Comparison of ENCODE assay signal across 20 cellular contexts in the genomic region with DNA sequence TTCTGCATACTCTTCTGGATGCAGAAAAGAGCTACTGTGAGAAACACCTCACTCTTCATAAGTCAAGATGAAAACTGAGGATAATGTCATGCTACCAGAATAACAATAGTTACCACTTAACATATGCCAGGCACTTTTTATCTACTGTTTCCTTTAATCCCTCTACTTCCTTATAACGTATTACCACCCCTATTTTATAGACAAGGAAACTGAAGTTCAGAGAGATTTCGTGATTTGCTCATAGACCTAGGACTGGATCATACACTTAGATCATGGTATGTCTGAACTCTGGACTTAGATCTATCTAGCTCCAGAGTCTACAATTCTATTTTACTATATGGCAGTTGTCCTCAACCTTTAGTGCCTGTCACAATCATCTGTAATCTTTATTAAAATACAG.
"Had no signal": no experiment of that assay in that cellular context is flagged by ENCODE, and none has a peak within 500 bp of the region (broad histone marks: within the 10 kb centered on the region; RNA-seq: fewer than 3 reads in every experiment).

No MANE protein-coding gene starts in this region.

- H3K4me3 ChIP-seq: adrenal gland, right atrium auricular region, skin epidermis had no signal

- H3K27me3 ChIP-seq: adrenal gland, foreskin keratinocyte, right atrium auricular region had no signal

- H3K27ac Mint-ChIP-seq: activated CD4-positive, alpha-beta memory T cell treated with anti-CD3 and anti-CD28 coated beads for 36 hours; activated CD8-positive, alpha-beta memory T cell treated with anti-CD3 and anti-CD28 coated beads, Interleukin-2, amount 10 ng/mL, durations not matched to agents 7 days and 5 days; activated naive CD4-positive, alpha-beta T cell treated with anti-CD3 and anti-CD28 coated beads, Interleukin-2, amount 50 U/mL, for 24 hours; natural killer cell treated with Interleukin-12 subunit alpha and Interleukin-12 subunit beta and Interleukin-15 and Interleukin-18, amount 100 ng/mL, for 72 hours; T-helper 2 cell treated with Interferon-gamma antibody and Interleukin-4, amounts not matched to agents 5 μg/mL and 100 μg/mL, for 36 hours had no signal

- H3K4me3 Mint-ChIP-seq: activated CD4-positive, alpha-beta memory T cell treated with anti-CD3 and anti-CD28 coated beads for 36 hours; activated CD8-positive, alpha-beta memory T cell treated with anti-CD3 and anti-CD28 coated beads, Interleukin-2, amount 10 ng/mL, durations not matched to agents 7 days and 5 days; activated naive CD4-positive, alpha-beta T cell treated with anti-CD3 and anti-CD28 coated beads, Interleukin-2, amount 50 U/mL, for 24 hours; activated T-cell treated with anti-CD3 and anti-CD28 coated beads, Interleukin-2, amount 50 U/mL, for 4 hours; immature natural killer cell; natural killer cell treated with Interleukin-12 subunit alpha and Interleukin-12 subunit beta and Interleukin-15 and Interleukin-18, amount 100 ng/mL, for 72 hours; T-helper 2 cell treated with Interferon-gamma antibody and Interleukin-4, amounts not matched to agents 5 μg/mL and 100 μg/mL, for 36 hours had no signal

- H3K36me3 ChIP-seq: adrenal gland, right atrium auricular region had no signal

- H3K4me1 ChIP-seq: foreskin keratinocyte had no signal

- H3K27me3 Mint-ChIP-seq: activated CD4-positive, alpha-beta memory T cell treated with anti-CD3 and anti-CD28 coated beads for 36 hours; activated CD8-positive, alpha-beta memory T cell treated with anti-CD3 and anti-CD28 coated beads, Interleukin-2, amount 10 ng/mL, durations not matched to agents 7 days and 5 days; activated naive CD4-positive, alpha-beta T cell treated with anti-CD3 and anti-CD28 coated beads, Interleukin-2, amount 50 U/mL, for 24 hours; natural killer cell treated with Interleukin-12 subunit alpha and Interleukin-12 subunit beta and Interleukin-15 and Interleukin-18, amount 100 ng/mL, for 72 hours had no signal

- H3K27ac ChIP-seq: adrenal gland, foreskin keratinocyte, right atrium auricular region, skin epidermis had no signal

- H3K9me3 ChIP-seq: adrenal gland, right atrium auricular region had no signal

- DNase-seq: activated CD4-positive, alpha-beta memory T cell treated with anti-CD3 and anti-CD28 coated beads for 36 hours; activated CD4-positive, CD25-positive, alpha-beta regulatory T cell treated with anti-CD3 and anti-CD28 coated beads, Interleukin-2, amount 50 U/mL, for 72 hours; activated CD8-positive, alpha-beta memory T cell treated with anti-CD3 and anti-CD28 coated beads, Interleukin-2, amount 10 ng/mL, durations not matched to agents 7 days and 5 days; activated effector memory CD4-positive, alpha-beta T cell treated with anti-CD3 and anti-CD28 coated beads, Interleukin-2, amount 50 U/mL, for 16 hours; activated T-cell treated with anti-CD3 and anti-CD28 coated beads, Interleukin-2, amount 50 U/mL, for 4 hours; adrenal gland; foreskin keratinocyte; glutamatergic neuron; immature natural killer cell; occipital lobe; stimulated activated CD4-positive, alpha-beta T cell treated with anti-CD3 and anti-CD28 coated beads, Interleukin-4, amount 100 ng/mL, for 24 hours; stimulated activated naive CD4-positive, alpha-beta T cell; substantia nigra; SW 1271; trophoblast cell had no signal

- H3K9me3 Mint-ChIP-seq: activated CD4-positive, alpha-beta memory T cell treated with anti-CD3 and anti-CD28 coated beads for 36 hours; activated naive CD4-positive, alpha-beta T cell treated with anti-CD3 and anti-CD28 coated beads, Interleukin-2, amount 50 U/mL, for 24 hours; activated T-cell treated with anti-CD3 and anti-CD28 coated beads, Interleukin-2, amount 50 U/mL, for 4 hours; immature natural killer cell; natural killer cell treated with Interleukin-12 subunit alpha and Interleukin-12 subunit beta and Interleukin-15 and Interleukin-18, amount 100 ng/mL, for 72 hours; T-helper 2 cell treated with Interferon-gamma antibody and Interleukin-4, amounts not matched to agents 5 μg/mL and 100 μg/mL, for 36 hours had no signal

- H3K36me3 Mint-ChIP-seq: activated CD4-positive, alpha-beta memory T cell treated with anti-CD3 and anti-CD28 coated beads for 36 hours; activated CD8-positive, alpha-beta memory T cell treated with anti-CD3 and anti-CD28 coated beads, Interleukin-2, amount 10 ng/mL, durations not matched to agents 7 days and 5 days; immature natural killer cell; natural killer cell treated with Interleukin-12 subunit alpha and Interleukin-12 subunit beta and Interleukin-15 and Interleukin-18, amount 100 ng/mL, for 72 hours had no signal
